ENCODE assay signal across 1 cellular context in the genomic region with DNA sequence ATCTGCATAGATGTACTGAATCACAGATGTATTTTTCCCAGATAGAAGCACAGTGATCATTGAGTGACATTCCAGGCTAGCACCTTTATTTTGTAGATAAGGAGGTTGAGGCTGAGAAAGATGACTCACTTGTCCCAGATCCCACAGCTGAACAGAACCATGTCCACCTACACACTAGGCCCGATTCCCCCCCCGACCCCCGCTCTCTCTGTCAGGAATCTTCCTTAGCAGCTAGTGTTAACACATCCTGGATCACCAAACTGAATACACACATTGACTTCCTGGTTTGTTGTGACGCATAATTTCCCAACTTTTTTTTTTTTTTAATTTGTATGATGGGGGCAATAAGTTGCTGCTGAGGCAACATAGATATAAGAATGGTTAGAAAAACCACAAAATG.
TF ChIP-seq lines count a peak whose summit lies in the region.

No MANE protein-coding gene starts in this region.

TF ChIP-seq in endothelial cell of umbilical vein, 7 proteins besides CTCF, POLR2A, EP300 and RAD21 (continued from another document):
- TF ChIP-seq, protein P1, sequence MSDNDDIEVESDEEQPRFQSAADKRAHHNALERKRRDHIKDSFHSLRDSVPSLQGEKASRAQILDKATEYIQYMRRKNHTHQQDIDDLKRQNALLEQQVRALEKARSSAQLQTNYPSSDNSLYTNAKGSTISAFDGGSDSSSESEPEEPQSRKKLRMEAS (IDR thresholded peaks at IDR 0.05; ENCODE audit: insufficient read depth, insufficient read length) = no peak
- TF ChIP-seq JUN (IDR thresholded peaks at IDR 0.05; ENCODE audit: borderline replicate concordance, insufficient read depth, insufficient read length, low read depth) = no peak
- TF ChIP-seq POLR2AphosphoS5 (IDR thresholded peaks at IDR 0.05; ENCODE audit: insufficient read depth, low read depth, low read length) = no peak
TF ChIP-seq in endothelial cell of umbilical vein: peak in this region for 0.
